2 cellular contexts compared by ENCODE assay signal in the genomic region with DNA sequence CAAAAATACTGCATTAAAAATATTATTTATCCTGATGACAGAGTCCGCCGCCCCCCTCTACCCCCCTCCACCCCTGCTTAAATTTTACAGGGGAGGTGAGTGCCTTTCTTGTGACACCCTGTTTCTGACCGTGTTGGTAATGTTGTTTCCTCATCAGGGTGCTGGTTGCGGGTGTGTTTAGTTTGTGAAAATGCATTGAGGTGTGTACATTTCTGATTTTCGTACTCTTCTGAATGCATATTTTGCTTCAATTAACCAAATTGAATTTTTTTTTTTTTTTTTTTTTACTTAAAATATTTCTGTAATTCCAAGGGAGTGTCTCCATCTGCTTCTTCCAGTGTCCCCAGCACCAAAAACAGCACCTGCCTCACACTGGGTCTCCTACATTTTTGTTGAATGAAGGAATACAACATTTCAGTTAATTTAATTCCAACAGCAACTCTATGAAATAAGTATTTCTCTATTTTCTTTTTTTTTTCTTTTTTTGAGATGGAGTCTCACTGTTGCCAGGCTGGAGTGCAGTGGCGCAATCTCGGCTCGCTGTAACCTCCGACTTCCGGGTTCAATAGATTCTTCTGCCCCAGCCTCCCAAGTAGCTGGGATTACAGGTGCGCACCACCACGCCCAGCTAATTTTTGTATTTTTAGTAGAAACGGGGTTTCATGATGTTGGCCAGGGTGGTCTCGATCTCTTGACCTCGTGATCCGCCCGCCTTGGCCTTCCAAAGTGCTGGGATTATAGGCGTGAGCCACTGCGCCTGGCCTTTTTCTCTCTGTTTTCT.
A peak's percentile ranks its signal among the peaks of the same experiment; 100 is the strongest.
TF ChIP-seq lines count a peak whose summit lies in the region.

No MANE protein-coding gene starts in this region.

TF ChIP-seq in A549, 52 proteins besides CTCF, POLR2A, EP300 and RAD21:
- TF ChIP-seq MAFK (IDR thresholded peaks at IDR 0.05; ENCODE audit: partially characterized antibody) (no peak), KDM5A (IDR thresholded peaks at IDR 0.05) (no peak), CEBPB (IDR thresholded peaks at IDR 0.05) (no peak), NPAS2 (CRISPR knock-in tag; IDR thresholded peaks at IDR 0.05; ENCODE audit: borderline replicate concordance) (no peak), TFCP2L1 (CRISPR knock-in tag; IDR thresholded peaks at IDR 0.05) (no peak), POLR2AphosphoS2 (conservative IDR thresholded peaks at IDR 0.05; ENCODE audit: low read length) (no peak), HOXA7 (CRISPR knock-in tag; IDR thresholded peaks at IDR 0.05) (no peak), REST (IDR thresholded peaks at IDR 0.05) (no peak), SMC3 (IDR thresholded peaks at IDR 0.05) (no peak)
- TF ChIP-seq, protein P1, sequence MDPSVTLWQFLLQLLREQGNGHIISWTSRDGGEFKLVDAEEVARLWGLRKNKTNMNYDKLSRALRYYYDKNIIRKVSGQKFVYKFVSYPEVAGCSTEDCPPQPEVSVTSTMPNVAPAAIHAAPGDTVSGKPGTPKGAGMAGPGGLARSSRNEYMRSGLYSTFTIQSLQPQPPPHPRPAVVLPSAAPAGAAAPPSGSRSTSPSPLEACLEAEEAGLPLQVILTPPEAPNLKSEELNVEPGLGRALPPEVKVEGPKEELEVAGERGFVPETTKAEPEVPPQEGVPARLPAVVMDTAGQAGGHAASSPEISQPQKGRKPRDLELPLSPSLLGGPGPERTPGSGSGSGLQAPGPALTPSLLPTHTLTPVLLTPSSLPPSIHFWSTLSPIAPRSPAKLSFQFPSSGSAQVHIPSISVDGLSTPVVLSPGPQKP (IDR thresholded peaks at IDR 0.05; ENCODE audit: low read depth, low read length), result no peak

TF ChIP-seq in K562, 482 proteins besides CTCF, POLR2A, EP300 and RAD21 (continues in another document):
- TF ChIP-seq HSF4 (CRISPR knock-in tag; IDR thresholded peaks at IDR 0.05; ENCODE audit: borderline replicate concordance), result 0 out of 2 replicates have a peak, but pooled peaks have one; percentile 75
- TF ChIP-seq ZNF512 (tag; IDR thresholded peaks at IDR 0.05), result 0 out of 2 replicates have a peak, but pooled peaks have one; percentile 42
- peak; percentile 52 for TF ChIP-seq TBP (optimal IDR thresholded peaks at IDR 0.05; ENCODE audit: low read depth, low read length)
- TF ChIP-seq ARHGAP35 (IDR thresholded peaks at IDR 0.05; ENCODE audit: partially characterized antibody), result no peak
- TF ChIP-seq TRIM24 (IDR thresholded peaks at IDR 0.05), result peak; percentile 20 to 57; a peak in 3 of 4 replicates
- peak in 1 of 2 experiments; percentile 48; a peak in 2 of 4 replicates for TF ChIP-seq KDM1A (IDR thresholded peaks at IDR 0.05)
- TF ChIP-seq PRPF4 (IDR thresholded peaks at IDR 0.05; ENCODE audit: insufficient read depth, low read depth, low read length, poor library complexity, severe bottlenecking), result no peak
- TF ChIP-seq VEZF1 (CRISPR knock-in tag; IDR thresholded peaks at IDR 0.05), result 0 out of 2 replicates have a peak, but pooled peaks have one; percentile 8
- no peak for TF ChIP-seq ZNF174 (CRISPR knock-in tag; IDR thresholded peaks at IDR 0.05)
- TF ChIP-seq CHD1 (IDR thresholded peaks at IDR 0.05; ENCODE audit: low read length), result no peak
- no peak for TF ChIP-seq NR2F6 (CRISPR knock-in tag; IDR thresholded peaks at IDR 0.05)
- peak; percentile 83 for TF ChIP-seq BCOR (IDR thresholded peaks at IDR 0.05)
- TF ChIP-seq CBX1 (IDR thresholded peaks at IDR 0.05; ENCODE audit: low read depth), result no peak
- TF ChIP-seq CHAMP1 (IDR thresholded peaks at IDR 0.05), result 0 out of 2 replicates have a peak, but pooled peaks have one; percentile 28
- no peak for TF ChIP-seq NCOA4 (IDR thresholded peaks at IDR 0.05; ENCODE audit: partially characterized antibody)
- TF ChIP-seq, protein P2, sequence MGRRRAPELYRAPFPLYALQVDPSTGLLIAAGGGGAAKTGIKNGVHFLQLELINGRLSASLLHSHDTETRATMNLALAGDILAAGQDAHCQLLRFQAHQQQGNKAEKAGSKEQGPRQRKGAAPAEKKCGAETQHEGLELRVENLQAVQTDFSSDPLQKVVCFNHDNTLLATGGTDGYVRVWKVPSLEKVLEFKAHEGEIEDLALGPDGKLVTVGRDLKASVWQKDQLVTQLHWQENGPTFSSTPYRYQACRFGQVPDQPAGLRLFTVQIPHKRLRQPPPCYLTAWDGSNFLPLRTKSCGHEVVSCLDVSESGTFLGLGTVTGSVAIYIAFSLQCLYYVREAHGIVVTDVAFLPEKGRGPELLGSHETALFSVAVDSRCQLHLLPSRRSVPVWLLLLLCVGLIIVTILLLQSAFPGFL (CRISPR knock-in tag; IDR thresholded peaks at IDR 0.05), result no peak
- no peak for TF ChIP-seq FOXJ3 (CRISPR knock-in tag; IDR thresholded peaks at IDR 0.05)
- TF ChIP-seq, protein P3, sequence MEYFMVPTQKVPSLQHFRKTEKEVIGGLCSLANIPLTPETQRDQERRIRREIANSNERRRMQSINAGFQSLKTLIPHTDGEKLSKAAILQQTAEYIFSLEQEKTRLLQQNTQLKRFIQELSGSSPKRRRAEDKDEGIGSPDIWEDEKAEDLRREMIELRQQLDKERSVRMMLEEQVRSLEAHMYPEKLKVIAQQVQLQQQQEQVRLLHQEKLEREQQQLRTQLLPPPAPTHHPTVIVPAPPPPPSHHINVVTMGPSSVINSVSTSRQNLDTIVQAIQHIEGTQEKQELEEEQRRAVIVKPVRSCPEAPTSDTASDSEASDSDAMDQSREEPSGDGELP (CRISPR knock-in tag; IDR thresholded peaks at IDR 0.05; ENCODE audit: borderline replicate concordance), result no peak
- TF ChIP-seq PTTG1 (tag; IDR thresholded peaks at IDR 0.05; ENCODE audit: low read depth), result no peak
- peak; percentile 38; the same call in 1 of the 2 replicates for TF ChIP-seq ZNF197 (CRISPR knock-in tag; IDR thresholded peaks at IDR 0.05; ENCODE audit: low read depth)
- TF ChIP-seq, protein P4, sequence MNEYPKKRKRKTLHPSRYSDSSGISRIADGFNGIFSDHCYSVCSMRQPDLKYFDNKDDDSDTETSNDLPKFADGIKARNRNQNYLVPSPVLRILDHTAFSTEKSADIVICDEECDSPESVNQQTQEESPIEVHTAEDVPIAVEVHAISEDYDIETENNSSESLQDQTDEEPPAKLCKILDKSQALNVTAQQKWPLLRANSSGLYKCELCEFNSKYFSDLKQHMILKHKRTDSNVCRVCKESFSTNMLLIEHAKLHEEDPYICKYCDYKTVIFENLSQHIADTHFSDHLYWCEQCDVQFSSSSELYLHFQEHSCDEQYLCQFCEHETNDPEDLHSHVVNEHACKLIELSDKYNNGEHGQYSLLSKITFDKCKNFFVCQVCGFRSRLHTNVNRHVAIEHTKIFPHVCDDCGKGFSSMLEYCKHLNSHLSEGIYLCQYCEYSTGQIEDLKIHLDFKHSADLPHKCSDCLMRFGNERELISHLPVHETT (CRISPR knock-in tag; conservative IDR thresholded peaks at IDR 0.05 in 1 of 2, IDR thresholded peaks at IDR 0.05 in 1 of 2), result peak in 1 of 2 experiments; percentile 9; a peak in 1 of 4 replicates
- TF ChIP-seq, protein P5, sequence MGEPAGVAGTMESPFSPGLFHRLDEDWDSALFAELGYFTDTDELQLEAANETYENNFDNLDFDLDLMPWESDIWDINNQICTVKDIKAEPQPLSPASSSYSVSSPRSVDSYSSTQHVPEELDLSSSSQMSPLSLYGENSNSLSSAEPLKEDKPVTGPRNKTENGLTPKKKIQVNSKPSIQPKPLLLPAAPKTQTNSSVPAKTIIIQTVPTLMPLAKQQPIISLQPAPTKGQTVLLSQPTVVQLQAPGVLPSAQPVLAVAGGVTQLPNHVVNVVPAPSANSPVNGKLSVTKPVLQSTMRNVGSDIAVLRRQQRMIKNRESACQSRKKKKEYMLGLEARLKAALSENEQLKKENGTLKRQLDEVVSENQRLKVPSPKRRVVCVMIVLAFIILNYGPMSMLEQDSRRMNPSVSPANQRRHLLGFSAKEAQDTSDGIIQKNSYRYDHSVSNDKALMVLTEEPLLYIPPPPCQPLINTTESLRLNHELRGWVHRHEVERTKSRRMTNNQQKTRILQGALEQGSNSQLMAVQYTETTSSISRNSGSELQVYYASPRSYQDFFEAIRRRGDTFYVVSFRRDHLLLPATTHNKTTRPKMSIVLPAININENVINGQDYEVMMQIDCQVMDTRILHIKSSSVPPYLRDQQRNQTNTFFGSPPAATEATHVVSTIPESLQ (CRISPR knock-in tag; IDR thresholded peaks at IDR 0.05), result no peak
- TF ChIP-seq CEBPG (CRISPR knock-in tag; IDR thresholded peaks at IDR 0.05), result no peak
- TF ChIP-seq CEBPG (tag; conservative IDR thresholded peaks at IDR 0.05 in 1 of 2, IDR thresholded peaks at IDR 0.05 in 1 of 2), result 0 out of 4 replicates have a peak, but pooled peaks of 1 of the 2 experiments have one; percentile 7
- no peak for TF ChIP-seq CHD4 (IDR thresholded peaks at IDR 0.05; ENCODE audit: insufficient read depth, insufficient replicate concordance, low read depth, low read length, poor library complexity, severe bottlenecking)
- TF ChIP-seq ZNF41 (CRISPR knock-in tag; conservative IDR thresholded peaks at IDR 0.05), result no peak
- TF ChIP-seq MTF1 (CRISPR knock-in tag; IDR thresholded peaks at IDR 0.05; ENCODE audit: borderline replicate concordance), result no peak
- TF ChIP-seq MAFF (IDR thresholded peaks at IDR 0.05; ENCODE audit: low read length), result no peak
- TF ChIP-seq FOSL1 (tag; conservative IDR thresholded peaks at IDR 0.05), result peak; percentile 65
- TF ChIP-seq, protein P6, sequence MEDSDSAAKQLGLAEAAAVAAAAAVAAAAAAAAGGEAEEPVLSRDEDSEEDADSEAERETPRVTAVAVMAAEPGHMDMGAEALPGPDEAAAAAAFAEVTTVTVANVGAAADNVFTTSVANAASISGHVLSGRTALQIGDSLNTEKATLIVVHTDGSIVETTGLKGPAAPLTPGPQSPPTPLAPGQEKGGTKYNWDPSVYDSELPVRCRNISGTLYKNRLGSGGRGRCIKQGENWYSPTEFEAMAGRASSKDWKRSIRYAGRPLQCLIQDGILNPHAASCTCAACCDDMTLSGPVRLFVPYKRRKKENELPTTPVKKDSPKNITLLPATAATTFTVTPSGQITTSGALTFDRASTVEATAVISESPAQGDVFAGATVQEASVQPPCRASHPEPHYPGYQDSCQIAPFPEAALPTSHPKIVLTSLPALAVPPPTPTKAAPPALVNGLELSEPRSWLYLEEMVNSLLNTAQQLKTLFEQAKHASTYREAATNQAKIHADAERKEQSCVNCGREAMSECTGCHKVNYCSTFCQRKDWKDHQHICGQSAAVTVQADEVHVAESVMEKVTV (CRISPR knock-in tag; IDR thresholded peaks at IDR 0.05), result no peak
- TF ChIP-seq, protein P7, sequence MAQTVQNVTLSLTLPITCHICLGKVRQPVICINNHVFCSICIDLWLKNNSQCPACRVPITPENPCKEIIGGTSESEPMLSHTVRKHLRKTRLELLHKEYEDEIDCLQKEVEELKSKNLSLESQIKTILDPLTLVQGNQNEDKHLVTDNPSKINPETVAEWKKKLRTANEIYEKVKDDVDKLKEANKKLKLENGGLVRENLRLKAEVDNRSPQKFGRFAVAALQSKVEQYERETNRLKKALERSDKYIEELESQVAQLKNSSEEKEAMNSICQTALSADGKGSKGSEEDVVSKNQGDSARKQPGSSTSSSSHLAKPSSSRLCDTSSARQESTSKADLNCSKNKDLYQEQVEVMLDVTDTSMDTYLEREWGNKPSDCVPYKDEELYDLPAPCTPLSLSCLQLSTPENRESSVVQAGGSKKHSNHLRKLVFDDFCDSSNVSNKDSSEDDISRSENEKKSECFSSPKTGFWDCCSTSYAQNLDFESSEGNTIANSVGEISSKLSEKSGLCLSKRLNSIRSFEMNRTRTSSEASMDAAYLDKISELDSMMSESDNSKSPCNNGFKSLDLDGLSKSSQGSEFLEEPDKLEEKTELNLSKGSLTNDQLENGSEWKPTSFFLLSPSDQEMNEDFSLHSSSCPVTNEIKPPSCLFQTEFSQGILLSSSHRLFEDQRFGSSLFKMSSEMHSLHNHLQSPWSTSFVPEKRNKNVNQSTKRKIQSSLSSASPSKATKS (CRISPR knock-in tag; IDR thresholded peaks at IDR 0.05), result no peak
- no peak for TF ChIP-seq HNRNPLL (IDR thresholded peaks at IDR 0.05; ENCODE audit: low read depth, low read length, poor library complexity, severe bottlenecking)
- TF ChIP-seq CEBPB (tag; IDR thresholded peaks at IDR 0.05), result peak; percentile 53; the same call in 1 of the 2 replicates
